ENCODE assay signal across 8 cellular contexts in genomic region chr5:179795049-179795862, GRCh38. TPM values are rescaled to one million over a fixed set of nuclear protein-coding genes. Genes with fewer than 3 reads are reported as not detected.
DNase-seq lines count a peak whose midpoint lies in the region; ATAC-seq and TF ChIP-seq lines count a peak whose summit lies in the region.

No MANE protein-coding gene starts in this region.

- peak overlapping the region; percentile 51 to 73 (median 59) for H3K4me3 Mint-ChIP-seq in immature natural killer cell

- H3K9ac ChIP-seq in adipocyte (ENCODE audit: low read length) = peak overlapping the region; percentile 46

- H3K4me1 ChIP-seq in adipocyte (ENCODE audit: control insufficient read depth, insufficient read depth, low read length) (peaks cover 14% of the 10 kb centered on the region), suprapubic skin (peaks cover 57% of the 10 kb centered on the region)

- WGBS in suprapubic skin = 37% methylated on average over 8 of the region's 53 CpGs

- peak; percentile 66 for DNase-seq in activated CD8-positive, alpha-beta memory T cell treated with anti-CD3 and anti-CD28 coated beads for 24 hours
- no peak for DNase-seq in activated CD8-positive, alpha-beta memory T cell treated with anti-CD3 and anti-CD28 coated beads, Interleukin-2, amount 50 U/mL, for 4 hours
- DNase-seq in NCI-H1105 treated with DMSO at 0.1 percent for 48 hours (lab: John Stamatoyannopoulos, UW) (peak; percentile 57), adipocyte (ENCODE audit: low read depth) (peak; percentile 25), immature natural killer cell (no peak), suprapubic skin (ENCODE audit: low spot score in 2 of 2) (peak; percentile 76 to 77)

- peaks cover 33% of the 10 kb centered on the region for H3K36me3 ChIP-seq in adipocyte (ENCODE audit: control insufficient read depth, insufficient read depth, low read length, severe bottlenecking)
- peaks cover 31% of the 10 kb centered on the region for H3K36me3 ChIP-seq in suprapubic skin

- no peaks in the 10 kb centered on the region for H3K9me3 ChIP-seq in adipocyte (ENCODE audit: control insufficient read depth, low read length)
- no peaks in the 10 kb centered on the region for H3K9me3 ChIP-seq in suprapubic skin

- H3K27ac ChIP-seq in suprapubic skin = peak overlapping the region; percentile 84

- H3K4me1 Mint-ChIP-seq in immature natural killer cell = peaks cover 30 to 32% of the 10 kb centered on the region in 2 donors

- H3K36me3 Mint-ChIP-seq in immature natural killer cell = peaks cover 3 to 12% (median 4%) of the 10 kb centered on the region in 3 donors

- H3K4me3 ChIP-seq in adipocyte (ENCODE audit: low read length) = peak overlapping the region; percentile 68
- peak overlapping the region; percentile 69 for H3K4me3 ChIP-seq in suprapubic skin

- no peak for TF ChIP-seq EP300 in suprapubic skin (IDR thresholded peaks at IDR 0.05)

- no peak overlapping the region for H3K27ac Mint-ChIP-seq in immature natural killer cell

- H3K9me3 Mint-ChIP-seq in immature natural killer cell = no peaks in the 10 kb centered on the region

- H3K27me3 Mint-ChIP-seq in immature natural killer cell (ENCODE audit: low read depth in 3 of 3) = peaks cover 9 to 15% (median 14%) of the 10 kb centered on the region in 3 donors

- TF ChIP-seq CTCF in suprapubic skin (IDR thresholded peaks at IDR 0.05) = no peak

- no peak for TF ChIP-seq POLR2A in suprapubic skin (IDR thresholded peaks at IDR 0.05)

- H3K27me3 ChIP-seq in adipocyte (replicated peaks; ENCODE audit: control insufficient read depth, insufficient read depth, low read length) = no peaks in the 10 kb centered on the region
- H3K27me3 ChIP-seq in suprapubic skin = no peaks in the 10 kb centered on the region

- ATAC-seq in GM18868 (IDR thresholded peaks at IDR 0.05; ENCODE audit: unreplicated experiment) = no peak
- no peak for ATAC-seq in GM18858 (IDR thresholded peaks at IDR 0.05; ENCODE audit: unreplicated experiment)

RNA-seq across cellular contexts. Expression of gene LTC4S, which starts 1.5 kb away (rescaled TPM):
- 1 to 10 TPM; 2.3 to 5.8 (median 5.8) TPM for polyA plus RNA-seq in immature natural killer cell
- 1 to 10 TPM; 3.5 to 7.9 (median 4.5) TPM for total RNA-seq in suprapubic skin

RNA-seq across cellular contexts. Expression of gene MGAT4B, which starts 11.4 kb away (rescaled TPM):
- 10 to 100 TPM in 2 of 3 donors, 1 to 10 TPM in 1; 8.7 to 16.3 (median 15.0) TPM for polyA plus RNA-seq in immature natural killer cell
- total RNA-seq in suprapubic skin = 100 to 1,000 TPM in 2 of 4 donors, 10 to 100 TPM in 2; 74.5 to 142 (median 97.4) TPM

RNA-seq across cellular contexts. Expression of gene SQSTM1, which starts 25.4 kb away (rescaled TPM):
- polyA plus RNA-seq in immature natural killer cell = 100 to 1,000 TPM; 256 to 292 (median 268) TPM
- total RNA-seq in suprapubic skin = 100 to 1,000 TPM; 183 to 282 (median 265) TPM

Comparison
In these comparisons a context has a peak if more than half of its experiments do, and no peak if none do; other contexts are left out.
1. DNase-seq: peak in activated CD8-positive, alpha-beta memory T cell treated with anti-CD3 and anti-CD28 coated beads for 24 hours (single experiment), NCI-H1105 treated with DMSO at 0.1 percent for 48 hours (single experiment), adipocyte (single experiment) and suprapubic skin (2 of 2); none in activated CD8-positive, alpha-beta memory T cell treated with anti-CD3 and anti-CD28 coated beads, Interleukin-2, amount 50 U/mL, for 4 hours (single experiment) and immature natural killer cell (0 of 3).